In the genomic region with DNA sequence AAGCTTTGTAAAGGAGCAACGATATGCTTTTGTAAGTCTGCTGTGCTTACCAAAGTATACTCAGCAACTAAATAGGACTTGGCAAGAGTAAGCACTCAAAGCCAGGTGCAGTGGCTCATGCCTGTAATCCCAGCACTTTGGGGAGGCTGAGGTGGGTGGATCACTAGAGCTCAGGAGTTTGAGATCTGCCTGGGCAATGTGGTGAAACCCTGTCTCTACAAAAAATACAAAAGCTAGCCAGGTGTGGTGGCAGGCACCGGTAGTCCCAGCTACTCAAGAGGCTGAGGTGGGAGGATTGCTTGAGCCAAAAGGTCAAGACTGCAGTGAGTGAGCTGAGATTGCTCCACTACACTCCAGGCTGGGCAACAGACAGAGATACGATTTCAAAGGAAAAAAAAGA, we compare ENCODE assay signal across 26 cellular contexts.
DNase-seq lines count a peak whose midpoint lies in the region; ATAC-seq lines count a peak whose summit lies in the region.
"Had no signal": no experiment of that assay in that cellular context is flagged by ENCODE, and none has a peak within 500 bp of the region (broad histone marks: within the 10 kb centered on the region; RNA-seq: fewer than 3 reads in every experiment).

No MANE protein-coding gene starts in this region.

- DNase-seq in DMS153 (lab: John Stamatoyannopoulos, UW) (peak; percentile 11), DMS153 treated with DMSO at 0.1 percent for 48 hours (lab: John Stamatoyannopoulos, UW; ENCODE audit: unreplicated experiment) (no peak), NCI-H1092 (lab: John Stamatoyannopoulos, UW) (peak; percentile 61), NCI-H2196 (lab: John Stamatoyannopoulos, UW; ENCODE audit: unreplicated experiment) (peak; percentile 63), iris pigment epithelial cell (ENCODE audit: low read depth) (peak; percentile 17), left colon (no peak), GM19238 (ENCODE audit: insufficient read length, low spot score) (no peak), activated T-cell treated with anti-CD3 and anti-CD28 coated beads for 4 hours (no peak)
- DNase-seq: activated CD4-positive, alpha-beta T cell treated with anti-CD3 and anti-CD28 coated beads for 36 hours; amygdala; brain microvascular endothelial cell; cerebellar nuclear complex; dermis blood vessel endothelial cell; endodermal cell; left ventricle myocardium inferior; mesendoderm; MM.1S; NCI-H1694 treated with DMSO at 0.1 percent for 48 hours; NCI-H524 treated with DMSO at 0.1 percent for 48 hours; pancreas; PC-9; small intestine; stimulated activated naive CD8-positive, alpha-beta T cell treated with anti-CD3 and anti-CD28 coated beads, Interleukin-15, Interleukin-2, amounts not matched to agents 100 U/mL and 50 U/mL, for 24 hours had no signal

- intact Hi-C loops in left colon (cut with DNase I, micrococcal nuclease): no loop called here

- ATAC-seq in left colon: no peak
- ATAC-seq: activated CD4-positive, alpha-beta T cell treated with anti-CD3 and anti-CD28 coated beads for 36 hours; esophagus mucosa; GM23338; pancreas; Right ventricle myocardium inferior; stimulated activated naive CD8-positive, alpha-beta T cell treated with anti-CD3 and anti-CD28 coated beads, Interleukin-15, Interleukin-2, amounts not matched to agents 100 U/mL and 50 U/mL, for 24 hours had no signal

Comparison
In these comparisons a context has a peak if more than half of its experiments do, and no peak if none do; other contexts are left out.
1. DNase-seq: peak in DMS153 (single experiment), NCI-H1092 (single experiment), NCI-H2196 (single experiment) and iris pigment epithelial cell (single experiment); none in DMS153 treated with DMSO at 0.1 percent for 48 hours (single experiment), left colon (0 of 2), GM19238 (single experiment) and activated T-cell treated with anti-CD3 and anti-CD28 coated beads for 4 hours (single experiment).